2 cellular contexts compared by ENCODE assay signal in genomic region chr2:98487806-98488189, GRCh38.
TF ChIP-seq lines count a peak whose summit lies in the region.

No MANE protein-coding gene starts in this region.

TF ChIP-seq in IMR-90, 13 proteins besides CTCF, POLR2A, EP300 and RAD21 (continued from another document):
- TF ChIP-seq ELK1 (IDR thresholded peaks at IDR 0.05; ENCODE audit: borderline replicate concordance, low read depth, low read length) (no peak), BHLHE40 (IDR thresholded peaks at IDR 0.05; ENCODE audit: low read depth, low read length) (no peak), CEBPB (IDR thresholded peaks at IDR 0.05; ENCODE audit: low read depth, low read length) (no peak), SMC3 (IDR thresholded peaks at IDR 0.05; ENCODE audit: low read depth, low read length) (no peak), MAFK (IDR thresholded peaks at IDR 0.05; ENCODE audit: low read depth, low read length) (no peak), USF2 (IDR thresholded peaks at IDR 0.05; ENCODE audit: low read depth, low read length) (no peak), NFE2L2 (IDR thresholded peaks at IDR 0.05; ENCODE audit: low read depth, low read length) (no peak), MXI1 (IDR thresholded peaks at IDR 0.05; ENCODE audit: borderline replicate concordance, low read depth, low read length) (no peak)

TF ChIP-seq in endothelial cell of umbilical vein, 7 proteins besides CTCF, POLR2A, EP300 and RAD21 (continued from another document):
- TF ChIP-seq JUN (IDR thresholded peaks at IDR 0.05; ENCODE audit: borderline replicate concordance, insufficient read depth, insufficient read length, low read depth) = no peak
